ENCODE assay signal across 8 cellular contexts in genomic region chr1:211654838-211655787, GRCh38. TPM values are rescaled to one million over a fixed set of nuclear protein-coding genes. Genes with fewer than 3 reads are reported as not detected.
DNase-seq lines count a peak whose midpoint lies in the region; ATAC-seq and TF ChIP-seq lines count a peak whose summit lies in the region.

No MANE protein-coding gene starts in this region.

- in situ Hi-C loops in T47D (cut with HindIII; ENCODE audit: low pct_unique_long_range_greater_than_20kb, low sequenced_read_pairs): no loop called here

- BruUV-seq in A673 (replicated peaks; lab: Mats Ljungman, UMichigan): no TSS peak

- CTCF ChIA-PET in A673 (lab: Charles Lee): no interaction called here

- intact Hi-C loops in A673 (cut with micrococcal nuclease; ENCODE audit: unreplicated experiment): loop anchor here (1.0 to 10.0 kb wide), 6 partner anchors 78 to 1250 kb away; partner anchors contain the start of gene KCNH1

- H3K9me3 ChIP-seq in A673 (ENCODE audit: low read depth, low read length, poor library complexity, severe bottlenecking): no peaks in the 10 kb centered on the region

- H3K27me3 ChIP-seq in A673 (replicated peaks; ENCODE audit: insufficient read depth, low read depth, low read length, poor library complexity): no peaks in the 10 kb centered on the region

- TF ChIP-seq CTCF in A673 (conservative IDR thresholded peaks at IDR 0.05; ENCODE audit: low read depth, low read length): peak; percentile 97
- TF ChIP-seq CTCF in WI38 (IDR thresholded peaks at IDR 0.05; ENCODE audit: low read depth, low read length): peak; percentile 87

- DNase-seq in A673 (ENCODE audit: low spot score) (peak; percentile 90), NCI-H2196 treated with DMSO at 0.1 percent for 48 hours (lab: John Stamatoyannopoulos, UW; ENCODE audit: unreplicated experiment) (peak; percentile 81), T47D (ENCODE audit: low read depth in 1 of 2, low spot score in 1 of 2) (peak; percentile 59 to 88), islet precursor cell (peak; percentile 91)
- peak; percentile 56 to 77 (median 73) for DNase-seq in stimulated activated CD4-positive, alpha-beta T cell treated with anti-CD3 and anti-CD28 coated beads, Interleukin-1b, Interleukin-23, amount 100 ng/mL, for 24 hours (ENCODE audit: low read depth in 4 of 4, low spot score in 1 of 4)

- H3K4me3 ChIP-seq in A673 (ENCODE audit: low read depth, low read length, poor library complexity, severe bottlenecking): no peak overlapping the region
- H3K4me3 ChIP-seq in WI38 (ENCODE audit: low read depth, low read length): no peak overlapping the region

- no peaks in the 10 kb centered on the region for H3K4me1 ChIP-seq in A673 (ENCODE audit: insufficient read depth, low read length, poor library complexity, severe bottlenecking)

- POLR2A ChIA-PET in A673 (lab: Charles Lee; ENCODE audit: low non-redundant PET): interaction anchor here (0.6 kb wide), 1 partner anchor 1651 kb away, joined by 3 read pairs; no protein-coding TSS in a partner anchor

- no peak overlapping the region for H3K27ac ChIP-seq in A673 (ENCODE audit: low read depth, low read length, poor library complexity, severe bottlenecking)

- ATAC-seq in GM18519 (IDR thresholded peaks at IDR 0.05; ENCODE audit: low FRiP score, unreplicated experiment) (peak; percentile 73), HG03103 (IDR thresholded peaks at IDR 0.05; ENCODE audit: low read depth, unreplicated experiment) (peak; percentile 92)

- H3K36me3 ChIP-seq in A673 (ENCODE audit: insufficient read depth, low read length, poor library complexity, severe bottlenecking): no peaks in the 10 kb centered on the region

RNA-seq across cellular contexts. Expression of gene NEK2, which starts 20.3 kb away (rescaled TPM):
- total RNA-seq in A673 (2021): 45.7 and 48.8 TPM in 2 replicates
